In genomic region chr21:39854572-39854971, GRCh38 we compare ENCODE assay signal across 22 cellular contexts. TPM values are rescaled to one million over a fixed set of nuclear protein-coding genes. Genes with fewer than 3 reads are reported as not detected.
"Had no signal": no experiment of that assay in that cellular context is flagged by ENCODE, and none has a peak within 500 bp of the region (broad histone marks: within the 10 kb centered on the region; RNA-seq: fewer than 3 reads in every experiment).

No MANE protein-coding gene starts in this region.

- H3K4me1 Mint-ChIP-seq: activated CD4-positive, alpha-beta T cell treated with anti-CD3 and anti-CD28 coated beads, Interleukin-2, amount 10 ng/mL, durations not matched to agents 7 days and 5 days; activated naive CD4-positive, alpha-beta T cell treated with anti-CD3 and anti-CD28 coated beads, Interleukin-2, amount 50 U/mL, for 24 hours; stimulated activated naive CD8-positive, alpha-beta T cell treated with anti-CD3 and anti-CD28 coated beads, Interleukin-15, amount 100 ng/mL, for 72 hours had no signal

- DNase-seq: activated CD4-positive, alpha-beta T cell treated with anti-CD3 and anti-CD28 coated beads, Interleukin-2, amount 10 ng/mL, durations not matched to agents 7 days and 5 days; activated gamma-delta T cell; cerebellar nuclear complex; cortex of kidney; left ventricle myocardium superior; psoas muscle; right lobe of liver; small intestine; stimulated activated CD4-positive, alpha-beta T cell treated with anti-CD3 and anti-CD28 coated beads, Interleukin-15, amount 100 ng/mL, for 24 hours; stimulated activated CD4-positive, alpha-beta T cell treated with anti-CD3 and anti-CD28 coated beads, Interleukin-2, amount 100 ng/mL, for 48 hours; stimulated activated naive CD8-positive, alpha-beta T cell treated with anti-CD3 and anti-CD28 coated beads, Interleukin-15, amount 100 ng/mL, for 72 hours; T-helper 1 cell; T1000; trophoblast cell had no signal

- H3K4me1 ChIP-seq: ascending aorta, breast epithelium, psoas muscle, right lobe of liver, suprapubic skin had no signal

- H3K36me3 ChIP-seq: ascending aorta, breast epithelium, right lobe of liver, suprapubic skin had no signal

- H3K27me3 ChIP-seq: ascending aorta, breast epithelium, right lobe of liver, suprapubic skin had no signal

- H3K36me3 Mint-ChIP-seq: activated naive CD4-positive, alpha-beta T cell treated with anti-CD3 and anti-CD28 coated beads, Interleukin-2, amount 50 U/mL, for 24 hours had no signal

- H3K27ac ChIP-seq: ascending aorta, breast epithelium, psoas muscle, right lobe of liver, suprapubic skin had no signal

- ATAC-seq: activated CD4-positive, CD25-positive, alpha-beta regulatory T cell treated with anti-CD3 and anti-CD28 coated beads, Interleukin-2, amount 50 U/mL, for 24 hours; left ventricle myocardium superior; psoas muscle; right lobe of liver; stimulated activated naive CD8-positive, alpha-beta T cell treated with anti-CD3 and anti-CD28 coated beads, Interleukin-15, amount 100 ng/mL, for 72 hours had no signal

- H3K4me3 Mint-ChIP-seq: activated CD4-positive, alpha-beta T cell treated with anti-CD3 and anti-CD28 coated beads, Interleukin-2, amount 10 ng/mL, durations not matched to agents 7 days and 5 days; activated naive CD4-positive, alpha-beta T cell treated with anti-CD3 and anti-CD28 coated beads, Interleukin-2, amount 50 U/mL, for 24 hours; stimulated activated naive CD8-positive, alpha-beta T cell treated with anti-CD3 and anti-CD28 coated beads, Interleukin-15, amount 100 ng/mL, for 72 hours had no signal

- H3K4me3 ChIP-seq: ascending aorta, breast epithelium, psoas muscle, right lobe of liver, suprapubic skin had no signal

- H3K27me3 Mint-ChIP-seq: activated CD4-positive, alpha-beta T cell treated with anti-CD3 and anti-CD28 coated beads, Interleukin-2, amount 10 ng/mL, durations not matched to agents 7 days and 5 days; activated naive CD4-positive, alpha-beta T cell treated with anti-CD3 and anti-CD28 coated beads, Interleukin-2, amount 50 U/mL, for 24 hours; stimulated activated naive CD8-positive, alpha-beta T cell treated with anti-CD3 and anti-CD28 coated beads, Interleukin-15, amount 100 ng/mL, for 72 hours had no signal

- FAIRE-seq: frontal cortex, small intestine had no signal

- H3K9me3 ChIP-seq: ascending aorta, breast epithelium, psoas muscle, right lobe of liver, suprapubic skin had no signal

- H3K27ac Mint-ChIP-seq: activated CD4-positive, alpha-beta T cell treated with anti-CD3 and anti-CD28 coated beads, Interleukin-2, amount 10 ng/mL, durations not matched to agents 7 days and 5 days; activated naive CD4-positive, alpha-beta T cell treated with anti-CD3 and anti-CD28 coated beads, Interleukin-2, amount 50 U/mL, for 24 hours; stimulated activated naive CD8-positive, alpha-beta T cell treated with anti-CD3 and anti-CD28 coated beads, Interleukin-15, amount 100 ng/mL, for 72 hours had no signal

RNA-seq across cellular contexts. Expression of gene PCP4, which starts 12.7 kb away (rescaled TPM):
- total RNA-seq: activated CD4-positive, alpha-beta T cell treated with anti-CD3 and anti-CD28 coated beads, Interleukin-2, amount 10 ng/mL, durations not matched to agents 7 days and 5 days; ascending aorta; myocyte; osteoblast; psoas muscle; right lobe of liver had no signal
